ENCODE assay signal across 1 cellular context in genomic region chr1:186442651-186443114, GRCh38.
TF ChIP-seq lines count a peak whose summit lies in the region.

No MANE protein-coding gene starts in this region.

TF ChIP-seq in HepG2, 621 proteins besides CTCF, POLR2A, EP300 and RAD21 (continued from another document):
- no peak for TF ChIP-seq ZBTB33 (CRISPR knock-in tag; IDR thresholded peaks at IDR 0.05)
- no peak for TF ChIP-seq ZNF546 (CRISPR knock-in tag; conservative IDR thresholded peaks at IDR 0.05)
- TF ChIP-seq CBX2 (IDR thresholded peaks at IDR 0.05; ENCODE audit: low read depth, low read length): no peak
- no peak for TF ChIP-seq CBX2 (CRISPR knock-in tag; IDR thresholded peaks at IDR 0.05; ENCODE audit: low read depth)
TF ChIP-seq in HepG2: peak in this region for 0.
